1 cellular context compared by ENCODE assay signal in genomic region chr1:150406483-150406882, GRCh38.
TF ChIP-seq lines count a peak whose summit lies in the region.

No MANE protein-coding gene starts in this region.

TF ChIP-seq in HCT116, 20 proteins besides CTCF, POLR2A, EP300 and RAD21 (continued from another document):
- TF ChIP-seq TCF7L2 (IDR thresholded peaks at IDR 0.05; ENCODE audit: borderline replicate concordance, extremely low read depth, insufficient read depth, insufficient read length), result no peak
- TF ChIP-seq SRF (IDR thresholded peaks at IDR 0.05; ENCODE audit: low read depth), result no peak
- no peak for TF ChIP-seq EGR1 (IDR thresholded peaks at IDR 0.05; ENCODE audit: low read depth)
- TF ChIP-seq MAX (IDR thresholded peaks at IDR 0.05), result no peak
- no peak for TF ChIP-seq EZH2phosphoT487 (IDR thresholded peaks at IDR 0.05; ENCODE audit: borderline replicate concordance)
- TF ChIP-seq SP1 (IDR thresholded peaks at IDR 0.05; ENCODE audit: low read depth), result no peak
- TF ChIP-seq SIN3A (IDR thresholded peaks at IDR 0.05; ENCODE audit: low read depth), result no peak
- no peak for TF ChIP-seq ZBTB33 (IDR thresholded peaks at IDR 0.05; ENCODE audit: extremely low read depth, insufficient replicate concordance, low read length)
- TF ChIP-seq ATF3 (IDR thresholded peaks at IDR 0.05), result no peak
- TF ChIP-seq CEBPB (IDR thresholded peaks at IDR 0.05; ENCODE audit: low read depth), result no peak
